In genomic region chr4:72842323-72842722, GRCh38 we compare ENCODE assay signal across 19 cellular contexts.
"Had no signal": no experiment of that assay in that cellular context is flagged by ENCODE, and none has a peak within 500 bp of the region (broad histone marks: within the 10 kb centered on the region; RNA-seq: fewer than 3 reads in every experiment).

No MANE protein-coding gene starts in this region.

- H3K9me3 ChIP-seq: gastroesophageal sphincter, neutrophil, right lobe of liver had no signal

- H3K27ac ChIP-seq: coronary artery, gastroesophageal sphincter, hepatocyte, neutrophil, right lobe of liver, VCaP had no signal

- H3K4me3 ChIP-seq: coronary artery, gastroesophageal sphincter, hepatocyte, lung, right lobe of liver had no signal

- H3K4me1 Mint-ChIP-seq: naive thymus-derived CD8-positive, alpha-beta T cell had no signal

- H3K36me3 Mint-ChIP-seq: activated CD4-positive, alpha-beta memory T cell treated with anti-CD3 and anti-CD28 coated beads for 36 hours; activated naive CD8-positive, alpha-beta T cell had no signal

- H3K4me2 ChIP-seq: hepatocyte had no signal

- H3K27ac Mint-ChIP-seq: activated CD4-positive, alpha-beta memory T cell treated with anti-CD3 and anti-CD28 coated beads for 36 hours; activated naive CD8-positive, alpha-beta T cell; naive thymus-derived CD8-positive, alpha-beta T cell had no signal

- H3K79me2 ChIP-seq: hepatocyte had no signal

- H3K27me3 ChIP-seq: gastroesophageal sphincter, hepatocyte, neutrophil, right lobe of liver had no signal

- H3K4me3 Mint-ChIP-seq: activated CD4-positive, alpha-beta memory T cell treated with anti-CD3 and anti-CD28 coated beads for 36 hours; activated naive CD8-positive, alpha-beta T cell; naive thymus-derived CD8-positive, alpha-beta T cell had no signal

- H2AFZ ChIP-seq: hepatocyte had no signal

- H3K36me3 ChIP-seq: gastroesophageal sphincter, neutrophil, right lobe of liver had no signal

- DNase-seq: activated CD4-positive, alpha-beta memory T cell treated with anti-CD3 and anti-CD28 coated beads for 36 hours; activated gamma-delta T cell; activated T-cell treated with anti-CD3 and anti-CD28 coated beads, Interleukin-2, amount 50 U/mL, for 48 hours; aorta; effector CD4-positive, alpha-beta T cell; naive thymus-derived CD8-positive, alpha-beta T cell; right lobe of liver; stimulated activated CD4-positive, alpha-beta T cell treated with anti-CD3 and anti-CD28 coated beads, Interleukin-12 subunit alpha, Interleukin-12 subunit beta, amount 100 ng/mL, for 4 hours; stimulated activated naive CD4-positive, alpha-beta T cell treated with Interleukin-2 at 50 U/mL for 16 hours; T-helper 1 cell; trophoblast cell had no signal

- FAIRE-seq: endothelial cell of umbilical vein had no signal

- H3K4me1 ChIP-seq: gastroesophageal sphincter, right lobe of liver had no signal
